ENCODE assay signal across 6 cellular contexts in the genomic region with DNA sequence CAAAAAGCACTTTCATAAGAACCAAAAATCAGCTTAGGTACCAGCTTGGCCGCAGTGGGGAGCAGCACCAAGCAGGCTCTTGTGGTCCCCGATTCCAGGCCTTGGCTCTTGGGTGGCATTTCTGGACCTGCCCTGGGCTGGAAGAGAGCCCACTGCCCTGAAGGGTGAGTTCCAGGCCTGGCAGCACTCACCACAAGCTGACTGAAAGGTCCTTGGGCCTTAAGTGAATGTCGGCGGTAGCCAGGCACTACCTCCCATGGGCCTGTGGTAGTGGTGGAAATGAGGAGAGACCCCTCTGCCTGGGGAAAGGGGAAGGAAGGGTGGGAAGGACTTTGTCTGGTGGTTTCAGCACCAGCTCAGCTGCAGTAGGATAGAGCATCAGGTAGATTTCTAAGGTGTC.
DNase-seq lines count a peak whose midpoint lies in the region; ATAC-seq, FAIRE-seq and TF ChIP-seq lines count a peak whose summit lies in the region.
"Not testable (repeated sequence)": the region's sequence is repeated elsewhere in the genome, so short reads cannot be mapped to it uniquely, and the experiment has no call there.

No MANE protein-coding gene starts in this region.

- not testable (repeated sequence) for TF ChIP-seq POLR2A in H54 (IDR thresholded peaks at IDR 0.05; ENCODE audit: low read depth, low read length); heart left ventricle (IDR thresholded peaks at IDR 0.05)

- ATAC-seq in Right ventricle myocardium inferior = peak; percentile 23
- peak; percentile 63 for ATAC-seq in Right ventricle myocardium superior (ENCODE audit: poor library complexity)
- peak in 3 of 4 donors; percentile 42 to 68 (median 63) for ATAC-seq in heart left ventricle
- peak in 5 of 8 donors; percentile 18 to 62 (median 46) for ATAC-seq in heart right ventricle
- peak; percentile 63 for ATAC-seq in left ventricle myocardium superior

- H3K27me3 ChIP-seq in heart left ventricle, heart right ventricle: not testable (repeated sequence)

- FAIRE-seq in H54 (lab: Jason Lieb, UNC) = peak; percentile 6

- not testable (repeated sequence) for H3K27ac ChIP-seq in heart left ventricle, heart right ventricle

- H3K4me3 ChIP-seq in heart left ventricle, heart right ventricle: not testable (repeated sequence)

- not testable (repeated sequence) for H3K4me1 ChIP-seq in heart left ventricle, heart right ventricle

- peaks cover 0 to 41% (median 0%) of the 10 kb centered on the region in 9 donors for H3K36me3 ChIP-seq in heart left ventricle
- H3K36me3 ChIP-seq in heart right ventricle = peaks cover 0 to 35% (median 0%) of the 10 kb centered on the region in 9 donors

- not testable (repeated sequence) for TF ChIP-seq CTCF in heart left ventricle (IDR thresholded peaks at IDR 0.05); heart right ventricle (IDR thresholded peaks at IDR 0.05)

- WGBS in heart left ventricle, 4 donors = 42 to 75% (median 68%) methylated on average over 4 of the region's 4 CpGs
- WGBS in heart right ventricle, 2 donors = 72 to 80% methylated on average over 4 of the region's 4 CpGs

- intact Hi-C loops in Right ventricle myocardium inferior (cut with DNase I); Right ventricle myocardium superior (cut with DNase I); heart left ventricle (cut with DNase I); heart right ventricle (cut with DNase I); left ventricle myocardium superior (cut with micrococcal nuclease): not testable (repeated sequence)

- not testable (repeated sequence) for H3K9me3 ChIP-seq in heart left ventricle, heart right ventricle

- not testable (repeated sequence) for DNase-seq in H54 (ENCODE audit: insufficient read length, low spot score); Right ventricle myocardium inferior (ENCODE audit: missing footprints); Right ventricle myocardium superior; heart right ventricle; left ventricle myocardium superior
- peak in 2 of 5 donors; percentile 19 to 27 for DNase-seq in heart left ventricle
